In the genomic region with DNA sequence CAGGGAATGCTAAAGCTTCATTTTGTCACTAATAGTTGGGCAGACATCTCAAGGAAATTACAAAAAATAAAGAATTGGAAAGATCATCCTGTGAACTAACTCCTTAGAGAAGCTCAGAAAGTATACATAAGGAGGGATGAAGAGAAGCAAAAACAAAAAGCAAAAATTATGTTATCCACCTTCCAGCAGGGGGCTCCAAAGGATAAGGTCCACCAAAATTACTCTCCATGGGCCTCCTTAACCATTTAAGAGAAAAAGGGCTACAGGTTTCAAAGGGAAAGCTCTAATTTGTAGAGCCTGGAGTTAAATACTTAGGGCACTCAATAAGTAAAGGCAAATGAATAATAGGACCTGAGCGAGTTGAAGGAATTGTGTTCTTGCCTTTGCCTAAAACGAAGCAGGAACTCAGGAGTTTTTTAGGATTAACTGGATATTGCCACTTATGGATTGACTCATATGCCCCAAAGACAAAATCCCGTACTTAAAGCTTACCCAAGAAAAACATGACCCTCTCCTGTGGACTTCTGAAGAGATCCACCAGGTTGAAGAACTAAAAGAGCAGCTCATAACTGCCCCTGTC, we compare ENCODE assay signal across 8 cellular contexts.
A peak's percentile ranks its signal among the peaks of the same experiment; 100 is the strongest.
DNase-seq lines count a peak whose midpoint lies in the region; ATAC-seq and TF ChIP-seq lines count a peak whose summit lies in the region.

No MANE protein-coding gene starts in this region.

- no peak for ATAC-seq in GM19023 (IDR thresholded peaks at IDR 0.05; ENCODE audit: unreplicated experiment)
- ATAC-seq in HG03196 (IDR thresholded peaks at IDR 0.05; ENCODE audit: unreplicated experiment), result no peak

- H3K4me3 ChIP-seq in H7 (ENCODE audit: insufficient read depth, low read depth, low read length) (no peak overlapping the region), epithelial cell of esophagus (ENCODE audit: low read length) (no peak overlapping the region)

- DNase-seq in AML-193 (lab: John Stamatoyannopoulos, UW) (peak; percentile 7 to 43), H7 (peak; percentile 8), NCI-H82 (lab: John Stamatoyannopoulos, UW) (peak; percentile 57), epithelial cell of esophagus (ENCODE audit: low read depth) (peak; percentile 67), putamen (ENCODE audit: low spot score) (peak; percentile 19)
- no peak for DNase-seq in central memory CD4-positive, alpha-beta T cell

- H3K36me3 ChIP-seq in H7 (replicated peaks; ENCODE audit: control insufficient read depth, insufficient read depth, low read length), result no peaks in the 10 kb centered on the region

- peak; percentile 71 for TF ChIP-seq CTCF in epithelial cell of esophagus (IDR thresholded peaks at IDR 0.05; ENCODE audit: insufficient read depth, low read depth, low read length, missing control alignments)

- H3K27me3 ChIP-seq in H7 (ENCODE audit: control insufficient read depth, insufficient read depth, low read length), result no peaks in the 10 kb centered on the region
